9 cellular contexts compared by ENCODE assay signal in the genomic region with DNA sequence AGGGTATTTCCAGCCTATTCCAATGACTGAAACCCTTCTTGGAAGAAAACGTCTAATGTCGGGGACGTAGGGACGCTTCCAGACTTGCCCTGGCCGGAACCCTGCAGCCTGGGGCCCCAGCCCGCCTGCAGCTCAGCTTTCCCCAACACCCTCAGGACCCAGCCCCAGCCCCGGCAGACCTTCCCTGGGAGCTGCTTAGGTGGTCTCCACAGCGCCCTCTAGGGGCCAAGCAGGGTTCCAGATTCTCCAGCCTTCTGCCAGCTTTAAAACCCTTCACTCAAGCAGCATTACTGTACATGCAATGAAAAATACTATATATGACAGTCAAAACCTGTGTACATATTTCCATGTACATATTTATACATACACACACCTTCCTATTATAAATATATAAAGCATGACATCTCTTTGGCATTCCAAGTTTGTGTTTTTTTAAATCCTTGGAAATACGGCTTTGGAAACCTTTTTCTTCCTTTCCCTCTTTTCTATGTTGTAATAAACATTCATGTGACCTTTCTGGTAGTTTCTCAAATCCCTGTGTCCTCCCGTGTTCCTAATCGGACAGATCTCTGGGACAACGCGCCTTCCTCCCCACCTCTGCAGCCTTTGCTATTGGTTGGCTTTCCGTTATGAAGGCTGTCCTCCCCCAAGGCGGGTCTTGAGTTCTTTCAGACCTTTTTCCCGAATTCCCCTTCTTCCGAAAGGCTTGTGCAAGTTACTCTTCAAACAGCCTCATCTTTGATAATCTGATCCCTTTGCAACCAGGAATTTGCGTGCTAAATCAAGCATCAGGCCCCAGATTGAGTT.
DNase-seq lines count a peak whose midpoint lies in the region; ATAC-seq and TF ChIP-seq lines count a peak whose summit lies in the region.
"Had no signal": no experiment of that assay in that cellular context is flagged by ENCODE, and none has a peak within 500 bp of the region (broad histone marks: within the 10 kb centered on the region; RNA-seq: fewer than 3 reads in every experiment).

No MANE protein-coding gene starts in this region.

- peak; percentile 74 to 91 (median 89) for TF ChIP-seq CTCF in nephron (IDR thresholded peaks at IDR 0.05; ENCODE audit: unreplicated experiment in 3 of 3)

- H3K27me3 Mint-ChIP-seq in nephron (ENCODE audit: low read depth): no peaks in the 10 kb centered on the region
- H3K27me3 Mint-ChIP-seq: activated naive CD8-positive, alpha-beta T cell had no signal

- peaks cover 30% of the 10 kb centered on the region for H3K4me1 Mint-ChIP-seq in nephron

- no peaks in the 10 kb centered on the region for H3K36me3 Mint-ChIP-seq in nephron (ENCODE audit: low read depth)
- H3K36me3 Mint-ChIP-seq: activated naive CD8-positive, alpha-beta T cell had no signal

- no peak overlapping the region for H3K4me3 Mint-ChIP-seq in nephron
- H3K4me3 Mint-ChIP-seq: activated naive CD8-positive, alpha-beta T cell had no signal

- DNase-seq in DMS53 treated with DMSO at 0.1 percent for 48 hours (lab: John Stamatoyannopoulos, UW; ENCODE audit: unreplicated experiment) (peak; percentile 56), NOMO-1 treated with dmso at 0.1 percent for 144 hours (lab: John Stamatoyannopoulos, UW; ENCODE audit: unreplicated experiment) (peak; percentile 14), substantia nigra (lab: John Stamatoyannopoulos, UW) (peak in 34 of 49 donors; percentile 14 to 75 (median 55))
- peak; percentile 72 for DNase-seq in activated CD8-positive, alpha-beta memory T cell treated with anti-CD3 and anti-CD28 coated beads, Interleukin-2, amount 50 U/mL, for 4 hours

- H3K27ac ChIP-seq in substantia nigra (ENCODE audit: low read depth, low read length, poor library complexity, severe bottlenecking): no peak overlapping the region

- ATAC-seq in HG03280 (IDR thresholded peaks at IDR 0.05; ENCODE audit: unreplicated experiment) (peak; percentile 75), esophagus mucosa (peak; percentile 54), HG03565 (IDR thresholded peaks at IDR 0.05; ENCODE audit: unreplicated experiment) (no peak)

- H3K9me3 Mint-ChIP-seq in nephron: no peaks in the 10 kb centered on the region

- H3K27ac Mint-ChIP-seq in nephron: peak overlapping the region in 1 of 3 experiments; percentile 1
- H3K27ac Mint-ChIP-seq: activated naive CD8-positive, alpha-beta T cell had no signal

Comparison
In these comparisons a context has a peak if more than half of its experiments do, and no peak if none do; other contexts are left out.
1. DNase-seq: peak in every context shown above with its lines; median percentile 72 in activated CD8-positive, alpha-beta memory T cell treated with anti-CD3 and anti-CD28 coated beads, Interleukin-2, amount 50 U/mL, for 4 hours; 56 in DMS53 treated with DMSO at 0.1 percent for 48 hours; 55 in substantia nigra; 14 in NOMO-1 treated with dmso at 0.1 percent for 144 hours.